In genomic region chr3:55802816-55803215, GRCh38 we compare ENCODE assay signal across 25 cellular contexts.
"Had no signal": no experiment of that assay in that cellular context is flagged by ENCODE, and none has a peak within 500 bp of the region (broad histone marks: within the 10 kb centered on the region; RNA-seq: fewer than 3 reads in every experiment).

No MANE protein-coding gene starts in this region.

- H3K36me3 ChIP-seq: ascending aorta, brain microvascular endothelial cell, esophagus squamous epithelium, gastroesophageal sphincter had no signal

- H3K27me3 ChIP-seq: ascending aorta, brain microvascular endothelial cell, dorsolateral prefrontal cortex, esophagus squamous epithelium, gastroesophageal sphincter had no signal

- H3K4me3 ChIP-seq: ascending aorta, coronary artery, dorsolateral prefrontal cortex, esophagus squamous epithelium, gastroesophageal sphincter had no signal

- H3K9me3 ChIP-seq: ascending aorta, esophagus squamous epithelium had no signal

- H3K27ac ChIP-seq: ascending aorta, brain microvascular endothelial cell, coronary artery, dorsolateral prefrontal cortex, esophagus squamous epithelium, gastroesophageal sphincter had no signal

- H3K4me1 ChIP-seq: ascending aorta, esophagus squamous epithelium, gastroesophageal sphincter had no signal

- DNase-seq: activated CD4-positive, alpha-beta memory T cell treated with anti-CD3 and anti-CD28 coated beads for 36 hours; activated CD4-positive, alpha-beta T cell treated with anti-CD3 and anti-CD28 coated beads for 36 hours; activated CD4-positive, alpha-beta T cell treated with anti-CD3 and anti-CD28 coated beads, Interleukin-2, amount 10 ng/mL, durations not matched to agents 24 days and 14 days; activated CD4-positive, CD25-positive, alpha-beta regulatory T cell; activated CD4-positive, CD25-positive, alpha-beta regulatory T cell treated with anti-CD3 and anti-CD28 coated beads, Interleukin-2, amount 50 U/mL, for 72 hours; activated CD8-positive, alpha-beta memory T cell treated with anti-CD3 and anti-CD28 coated beads, Interleukin-2, amount 10 ng/mL, durations not matched to agents 7 days and 5 days; activated CD8-positive, alpha-beta memory T cell treated with anti-CD3 and anti-CD28 coated beads, Interleukin-2, amount 50 U/mL, for 4 hours; activated CD8-positive, alpha-beta T cell treated with anti-CD3 and anti-CD28 coated beads, Interleukin-2, amount 10 ng/mL, durations not matched to agents 7 days and 5 days; activated gamma-delta T cell; activated naive CD4-positive, alpha-beta T cell; activated naive CD4-positive, alpha-beta T cell treated with anti-CD3 and anti-CD28 coated beads, Interleukin-2, amount 10 ng/mL, durations not matched to agents 7 days and 5 days; activated naive CD8-positive, alpha-beta T cell treated with anti-CD3 and anti-CD28 coated beads, Interleukin-2, amount 10 ng/mL, durations not matched to agents 7 days and 5 days; activated T-cell treated with anti-CD3 and anti-CD28 coated beads, Interleukin-2, amount 50 U/mL, for 1 hour; activated T-cell treated with anti-CD3 and anti-CD28 coated beads, Interleukin-2, amount 50 U/mL, for 72 hours; brain microvascular endothelial cell; dorsolateral prefrontal cortex; effector memory CD4-positive, alpha-beta T cell; endodermal cell; erythroblast; esophagus squamous epithelium; foreskin melanocyte; T-helper 2 cell had no signal
